ENCODE assay signal across 8 cellular contexts in genomic region chr1:11908139-11909021, GRCh38. TPM values are rescaled to one million over a fixed set of nuclear protein-coding genes. Genes with fewer than 3 reads are reported as not detected.
DNase-seq lines count a peak whose midpoint lies in the region; ATAC-seq and TF ChIP-seq lines count a peak whose summit lies in the region.

No MANE protein-coding gene starts in this region.

- intact Hi-C loops in activated CD4-positive, alpha-beta T cell treated with anti-CD3 and anti-CD28 coated beads for 36 hours (cut with DNase I, micrococcal nuclease), result loop anchor here (1.0 to 5.0 kb wide), 17 partner anchors 18 to 1216 kb away; partner anchors contain the start of genes KIAA2013 (in 2 of the 2), MFN2 (in 2 of the 2), AGTRAP (in 1 of the 2) and CLCN6 (in 1 of the 2)
- intact Hi-C loops in colonic mucosa (cut with DNase I), result loop anchor here (5.0 kb wide), 1 partner anchor 69 kb away; no protein-coding TSS in a partner anchor

- H3K36me3 Mint-ChIP-seq in activated CD4-positive, alpha-beta T cell treated with anti-CD3 and anti-CD28 coated beads for 36 hours (ENCODE audit: low read depth), result no peaks in the 10 kb centered on the region

- peaks cover 3% of the 10 kb centered on the region; the same call in 1 of the 2 replicates for H3K4me1 ChIP-seq in BE2C
- H3K4me1 ChIP-seq in colonic mucosa, result no peaks in the 10 kb centered on the region

- TF ChIP-seq CTCF in BE2C (IDR thresholded peaks at IDR 0.05; ENCODE audit: low read depth, low read length) (no peak), colonic mucosa (IDR thresholded peaks at IDR 0.05) (no peak)

- H3K27ac Mint-ChIP-seq in activated CD4-positive, alpha-beta T cell treated with anti-CD3 and anti-CD28 coated beads for 36 hours, result peak overlapping the region; percentile 99

- H3K27ac ChIP-seq in colonic mucosa (peak overlapping the region; percentile 96), layer of hippocampus (ENCODE audit: low read depth, low read length) (peak overlapping the region; percentile 99)

- DNase-seq in BE2C (peak; percentile 70), GM19240 (ENCODE audit: insufficient read length, low spot score) (peak; percentile 68), NCI-H510A treated with DMSO at 0.1 percent for 48 hours (lab: John Stamatoyannopoulos, UW) (peak; percentile 99), colonic mucosa (peak; percentile 94)
- DNase-seq in activated CD4-positive, alpha-beta T cell treated with anti-CD3 and anti-CD28 coated beads for 36 hours, result peak; percentile 92
- DNase-seq in stimulated activated CD4-positive, alpha-beta T cell treated with anti-CD3 and anti-CD28 coated beads, Interleukin-1b, Interleukin-23, amount 100 ng/mL, for 24 hours (ENCODE audit: low read depth in 4 of 4, low spot score in 1 of 4), result peak; percentile 53 to 70 (median 61)

- H3K9me3 ChIP-seq in BE2C (no peaks in the 10 kb centered on the region), colonic mucosa (no peaks in the 10 kb centered on the region)

- H3K27me3 ChIP-seq in BE2C (no peaks in the 10 kb centered on the region), colonic mucosa (no peaks in the 10 kb centered on the region), layer of hippocampus (ENCODE audit: control insufficient read depth, insufficient read depth, low read length) (no peaks in the 10 kb centered on the region)

- peaks cover 37% of the 10 kb centered on the region for H3K4me1 Mint-ChIP-seq in activated CD4-positive, alpha-beta T cell treated with anti-CD3 and anti-CD28 coated beads for 36 hours

- H3K9ac ChIP-seq in colonic mucosa (ENCODE audit: low read depth in 2 of 2, low read length in 2 of 2), result peak overlapping the region; percentile 87 to 95

- peak; percentile 39 for ATAC-seq in HG03442 (IDR thresholded peaks at IDR 0.05; ENCODE audit: unreplicated experiment)
- ATAC-seq in activated CD4-positive, alpha-beta T cell treated with anti-CD3 and anti-CD28 coated beads for 36 hours, result peak; percentile 63

- peak overlapping the region; percentile 81 for H3K4me3 Mint-ChIP-seq in activated CD4-positive, alpha-beta T cell treated with anti-CD3 and anti-CD28 coated beads for 36 hours

- peaks cover 11% of the 10 kb centered on the region for H3K27me3 Mint-ChIP-seq in activated CD4-positive, alpha-beta T cell treated with anti-CD3 and anti-CD28 coated beads for 36 hours

- POLR2A ChIA-PET in activated CD4-positive, alpha-beta T cell treated with anti-CD3 and anti-CD28 coated beads for 36 hours (lab: Charles Lee), result interaction anchor here (0.6 to 3.9 kb wide), 73 partner anchors 9 to 1654 kb away, joined by 3 to 67 read pairs (median 5); partner anchors contain the start of genes AGTRAP, CLCN6, DHRS3 and FBXO2

- H3K36me3 ChIP-seq in BE2C (no peaks in the 10 kb centered on the region), colonic mucosa (no peaks in the 10 kb centered on the region)

- CTCF ChIA-PET in activated CD4-positive, alpha-beta T cell treated with anti-CD3 and anti-CD28 coated beads for 36 hours (lab: Charles Lee), result interaction anchor here (0.6 to 2.0 kb wide), 8 partner anchors 12 to 242 kb away, joined by 3 to 9 read pairs (median 4); partner anchors contain the start of genes AGTRAP, CLCN6 and MTHFR

- peak overlapping the region; percentile 60 for H3K4me3 ChIP-seq in BE2C (ENCODE audit: low read depth, low read length)
- H3K4me3 ChIP-seq in colonic mucosa, result peak overlapping the region; percentile 41

- no peaks in the 10 kb centered on the region for H3K9me3 Mint-ChIP-seq in activated CD4-positive, alpha-beta T cell treated with anti-CD3 and anti-CD28 coated beads for 36 hours (ENCODE audit: low read depth)

RNA-seq across cellular contexts. Expression of gene KIAA2013, which starts 17.8 kb away (rescaled TPM):
- polyA plus RNA-seq in BE2C (2012; ENCODE audit: insufficient read depth, insufficient read length, low read depth), result 48.0 TPM
- total RNA-seq in activated CD4-positive, alpha-beta T cell treated with anti-CD3 and anti-CD28 coated beads for 36 hours, result 10 to 100 TPM; 21.0 to 23.1 TPM
- 100 to 1,000 TPM; 110 to 128 TPM for total RNA-seq in colonic mucosa

RNA-seq across cellular contexts. Expression of gene PLOD1, which starts 26.1 kb away (rescaled TPM):
- 53.3 TPM for polyA plus RNA-seq in BE2C (2012; ENCODE audit: insufficient read depth, insufficient read length, low read depth)
- total RNA-seq in activated CD4-positive, alpha-beta T cell treated with anti-CD3 and anti-CD28 coated beads for 36 hours, result 10 to 100 TPM; 11.7 to 11.9 TPM
- 10 to 100 TPM; 72.5 to 83.9 TPM for total RNA-seq in colonic mucosa

RNA-seq across cellular contexts. Expression of gene NPPB, which starts 49.6 kb away (rescaled TPM):
- 6.5 TPM for polyA plus RNA-seq in BE2C (2012; ENCODE audit: insufficient read depth, insufficient read length, low read depth)
- total RNA-seq in activated CD4-positive, alpha-beta T cell treated with anti-CD3 and anti-CD28 coated beads for 36 hours, result not detected
- not detected for total RNA-seq in colonic mucosa

Comparison
In these comparisons a context has a peak if more than half of its experiments do, and no peak if none do; other contexts are left out.
1. Peak in every context shown above with its lines: DNase-seq, ATAC-seq, H3K4me3 ChIP-seq and H3K27ac ChIP-seq.
2. RNA of gene KIAA2013, which starts 17.8 kb away (total RNA-seq): 110 to 128 TPM in colonic mucosa; 21.0 to 23.1 TPM in activated CD4-positive, alpha-beta T cell treated with anti-CD3 and anti-CD28 coated beads for 36 hours; every median in the first group is over 4 times any median in the second.
3. RNA of gene PLOD1, which starts 26.1 kb away (total RNA-seq): 72.5 to 83.9 TPM in colonic mucosa; 11.7 to 11.9 TPM in activated CD4-positive, alpha-beta T cell treated with anti-CD3 and anti-CD28 coated beads for 36 hours; every median in the first group is over 4 times any median in the second.